8 cellular contexts compared by ENCODE assay signal in the genomic region with DNA sequence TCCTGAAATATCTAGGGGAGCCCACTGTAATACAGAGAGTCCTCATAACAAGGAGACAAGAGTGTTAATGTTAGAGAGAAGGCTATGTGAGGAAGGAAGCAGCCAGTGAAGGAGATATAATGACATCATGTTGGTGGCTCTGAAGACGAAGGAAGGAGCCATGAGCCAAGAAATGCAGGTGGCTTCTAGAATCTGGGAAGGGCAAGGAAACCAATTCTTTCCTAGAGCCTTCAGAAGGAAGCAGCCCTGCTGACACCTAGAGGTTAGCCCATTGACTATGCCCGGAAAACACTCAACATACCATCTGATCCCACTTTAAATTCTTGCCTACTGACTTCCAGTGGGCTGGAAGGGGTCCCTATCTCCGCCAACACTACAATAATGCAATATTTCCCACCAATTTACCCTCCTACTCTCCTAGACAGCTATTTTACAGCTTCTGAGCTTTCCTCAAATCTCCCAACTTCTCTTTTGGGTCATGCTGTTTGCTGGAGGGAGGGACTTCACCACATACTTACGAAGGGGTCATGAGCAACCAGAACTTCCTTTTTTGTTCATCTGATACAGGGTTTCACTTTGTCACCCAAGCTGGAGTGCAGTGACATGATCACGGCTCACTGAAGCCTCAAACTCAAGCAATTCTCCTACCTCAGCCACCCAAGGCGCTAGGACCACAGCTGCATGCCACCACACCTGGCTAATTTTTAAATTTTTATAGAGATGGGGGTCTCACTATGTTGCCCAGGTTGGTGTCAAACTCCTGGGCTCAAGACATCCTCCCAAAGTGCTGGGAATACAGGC. TPM values are rescaled to one million over a fixed set of nuclear protein-coding genes. Genes with fewer than 3 reads are reported as not detected.
DNase-seq lines count a peak whose midpoint lies in the region; ATAC-seq, FAIRE-seq and TF ChIP-seq lines count a peak whose summit lies in the region.

No MANE protein-coding gene starts in this region.

- TF ChIP-seq CTCF in progenitor cell of endocrine pancreas (IDR thresholded peaks at IDR 0.05; ENCODE audit: unreplicated experiment) = no peak

- no peaks in the 10 kb centered on the region for H3K27me3 ChIP-seq in CD4-positive, alpha-beta memory T cell (ENCODE audit: insufficient read depth, low read length)
- no peaks in the 10 kb centered on the region for H3K27me3 ChIP-seq in small intestine (ENCODE audit: control insufficient read depth in 2 of 2, insufficient read depth in 2 of 2, low read length in 2 of 2)

- H3K4me3 ChIP-seq in CD4-positive, alpha-beta memory T cell (ENCODE audit: low read length in 2 of 2) = no peak overlapping the region
- no peak overlapping the region for H3K4me3 ChIP-seq in small intestine (ENCODE audit: low read depth in 1 of 2, low read length in 2 of 2)

- 64 to 75% (median 71%) methylated on average over 6 of the region's 6 CpGs for WGBS in small intestine, 3 donors

- H3K36me3 ChIP-seq in CD4-positive, alpha-beta memory T cell (ENCODE audit: insufficient read depth, low read length) = no peaks in the 10 kb centered on the region
- H3K36me3 ChIP-seq in small intestine (ENCODE audit: control insufficient read depth in 2 of 2, insufficient read depth in 2 of 2, low read length in 2 of 2) = no peaks in the 10 kb centered on the region

- peak overlapping the region in 7 of 8 donors; percentile 4 to 62 (median 34) for H3K4me3 Mint-ChIP-seq in CD4-positive, alpha-beta memory T cell
- no peak overlapping the region for H3K4me3 Mint-ChIP-seq in progenitor cell of endocrine pancreas (ENCODE audit: low read depth)

- no peaks in the 10 kb centered on the region for H3K9me3 Mint-ChIP-seq in CD4-positive, alpha-beta memory T cell
- no peaks in the 10 kb centered on the region for H3K9me3 Mint-ChIP-seq in progenitor cell of endocrine pancreas (ENCODE audit: low read depth)

- H3K27me3 Mint-ChIP-seq in CD4-positive, alpha-beta memory T cell = no peaks in the 10 kb centered on the region
- H3K27me3 Mint-ChIP-seq in progenitor cell of endocrine pancreas = no peaks in the 10 kb centered on the region

- ATAC-seq in GM19324 (IDR thresholded peaks at IDR 0.05; ENCODE audit: low FRiP score, unreplicated experiment) = peak; percentile 90
- ATAC-seq in HG03139 (IDR thresholded peaks at IDR 0.05; ENCODE audit: unreplicated experiment) = peak; percentile 90

- peak in 3 of 5 donors; percentile 19 to 39 (median 27) for DNase-seq in CD4-positive, alpha-beta memory T cell
- peak; percentile 7 to 25 for DNase-seq in activated CD4-positive, alpha-beta T cell treated with anti-CD3 and anti-CD28 coated beads, Interleukin-2, amount 50 U/mL, for 48 hours
- DNase-seq in small intestine (no peak), progenitor cell of endocrine pancreas (ENCODE audit: low spot score, unreplicated experiment) (no peak), posterior cingulate gyrus (no peak), iPS-NIHi11 (ENCODE audit: low spot score) (no peak)

- no peak for FAIRE-seq in small intestine (lab: Jason Lieb, UNC)

- POLR2A ChIA-PET in CD4-positive, alpha-beta memory T cell (lab: Charles Lee; ENCODE audit: partially characterized antibody) = interaction anchor here (2.0 to 2.1 kb wide), 2 partner anchors 24 to 26 kb away, joined by 5 to 10 read pairs; partner anchors contain the start of gene USO1

- peak overlapping the region; percentile 4 to 94 (median 88) for H3K27ac Mint-ChIP-seq in CD4-positive, alpha-beta memory T cell
- no peak overlapping the region for H3K27ac Mint-ChIP-seq in progenitor cell of endocrine pancreas

- H3K27ac ChIP-seq in CD4-positive, alpha-beta memory T cell (ENCODE audit: low read depth, low read length) = peak overlapping the region; percentile 34
- H3K27ac ChIP-seq in small intestine (ENCODE audit: low read depth in 1 of 2, low read length in 1 of 2) = peak overlapping the region; percentile 4 to 68

- H3K4me1 ChIP-seq in CD4-positive, alpha-beta memory T cell (ENCODE audit: insufficient read depth, low read length) = peaks cover 14% of the 10 kb centered on the region
- H3K4me1 ChIP-seq in small intestine (ENCODE audit: control insufficient read depth in 2 of 2, insufficient read depth in 1 of 2, low read depth in 1 of 2, low read length in 1 of 2) = peaks cover 0 to 3% of the 10 kb centered on the region in 2 donors

- H3K4me1 Mint-ChIP-seq in CD4-positive, alpha-beta memory T cell = peaks cover 20 to 35% (median 28%) of the 10 kb centered on the region in 4 donors
- H3K4me1 Mint-ChIP-seq in progenitor cell of endocrine pancreas (ENCODE audit: low read depth) = peaks cover 6% of the 10 kb centered on the region

- peaks cover 0 to 10% of the 10 kb centered on the region in 2 donors for H3K36me3 Mint-ChIP-seq in CD4-positive, alpha-beta memory T cell
- peaks cover 13% of the 10 kb centered on the region for H3K36me3 Mint-ChIP-seq in progenitor cell of endocrine pancreas (ENCODE audit: insufficient read depth)

- intact Hi-C loops in CD4-positive, alpha-beta memory T cell (cut with micrococcal nuclease) = no loop called here
- intact Hi-C loops in posterior cingulate gyrus (cut with DNase I) = no loop called here

- CTCF ChIA-PET in CD4-positive, alpha-beta memory T cell (lab: Charles Lee; ENCODE audit: partially characterized antibody) = no interaction called here

- H3K9me3 ChIP-seq in CD4-positive, alpha-beta memory T cell (ENCODE audit: control insufficient read depth in 1 of 2, low read length in 2 of 2) = no peaks in the 10 kb centered on the region
- no peaks in the 10 kb centered on the region for H3K9me3 ChIP-seq in small intestine (ENCODE audit: control insufficient read depth, low read depth)

RNA-seq across cellular contexts. Expression of gene G3BP2, which starts 25.2 kb away (rescaled TPM):
- total RNA-seq in CD4-positive, alpha-beta memory T cell = 100 to 1,000 TPM; 150 to 165 TPM
- polyA plus RNA-seq in CD4-positive, alpha-beta memory T cell = 100 to 1,000 TPM; 118 to 125 TPM
- polyA plus RNA-seq in small intestine = 10 to 100 TPM; 44.1 to 52.1 (median 47.8) TPM
- total RNA-seq in progenitor cell of endocrine pancreas = 157 and 168 TPM in 2 replicates

RNA-seq across cellular contexts. Expression of gene USO1, which starts 26.0 kb away (rescaled TPM):
- 10 to 100 TPM; 48.6 to 49.4 TPM for total RNA-seq in CD4-positive, alpha-beta memory T cell
- polyA plus RNA-seq in CD4-positive, alpha-beta memory T cell = 10 to 100 TPM; 31.9 to 35.4 TPM
- polyA plus RNA-seq in small intestine = 10 to 100 TPM; 26.5 to 33.1 (median 33.1) TPM
- 54.4 and 54.9 TPM in 2 replicates for total RNA-seq in progenitor cell of endocrine pancreas

Comparison
In these comparisons a context has a peak if more than half of its experiments do, and no peak if none do; other contexts are left out.
1. DNase-seq: peak in CD4-positive, alpha-beta memory T cell (3 of 5) and activated CD4-positive, alpha-beta T cell treated with anti-CD3 and anti-CD28 coated beads, Interleukin-2, amount 50 U/mL, for 48 hours (2 of 2); none in small intestine (single experiment), progenitor cell of endocrine pancreas (single experiment), posterior cingulate gyrus (0 of 10) and iPS-NIHi11 (single experiment).